ENCODE assay signal across 1 cellular context in the genomic region with DNA sequence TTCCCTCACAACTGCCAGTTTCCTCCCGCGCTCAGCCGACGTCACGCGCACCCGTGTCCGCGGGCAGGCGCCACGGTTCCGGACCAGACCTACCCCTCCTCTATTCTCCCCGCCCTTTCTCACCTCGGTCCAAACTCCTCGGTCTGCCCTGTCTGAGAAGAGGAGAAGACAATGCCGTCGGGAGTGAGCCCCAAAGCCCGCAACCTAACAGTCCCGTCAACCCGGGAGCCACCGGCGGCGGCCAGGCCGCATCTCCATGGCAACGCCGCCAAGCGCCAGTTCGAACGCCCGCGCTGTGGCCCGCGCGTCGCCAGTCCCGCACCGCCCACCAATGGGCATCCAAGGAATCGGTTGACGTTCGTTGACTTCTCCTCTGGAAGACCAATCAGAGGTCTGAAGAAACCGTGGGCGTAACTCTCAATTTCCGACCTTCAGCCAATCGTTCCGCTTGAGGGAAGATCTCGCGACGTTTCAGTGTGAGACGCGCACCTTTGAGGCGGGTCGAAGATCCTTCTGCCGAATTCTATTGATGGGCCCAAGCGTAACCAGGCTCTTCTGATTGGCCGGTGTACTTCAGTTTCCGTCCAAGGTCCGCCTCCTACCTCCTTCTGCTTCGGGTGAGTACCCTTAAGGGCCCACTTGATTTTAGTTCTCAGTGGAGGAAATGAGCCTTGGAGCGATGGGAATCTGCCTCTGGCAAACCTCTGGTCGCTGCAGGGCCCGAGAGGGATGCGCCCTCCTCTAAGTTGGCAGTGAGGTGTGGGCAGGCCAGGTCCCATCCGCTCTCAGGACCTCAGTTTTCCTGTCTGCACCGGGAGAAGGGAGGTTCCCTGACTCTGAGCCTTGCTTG.
TF ChIP-seq lines count a peak whose summit lies in the region.

Gene KIF24, minus strand, starts transcription at position 286 of the 850 bp plus-strand sequence. CDS start 17,922 bp downstream, outside the sequence.
Gene NUDT2, plus strand, starts transcription at position 587 of the 850 bp plus-strand sequence. CDS start 9,471 bp downstream, outside the sequence.

TF ChIP-seq in K562, 482 proteins besides CTCF, POLR2A, EP300 and RAD21 (continued from another document and continues in another):
- TF ChIP-seq ZKSCAN8 (CRISPR knock-in tag; IDR thresholded peaks at IDR 0.05) (no peak), PCBP2 (IDR thresholded peaks at IDR 0.05; ENCODE audit: low read depth, low read length, poor library complexity, severe bottlenecking) (no peak), SMAD1 (IDR thresholded peaks at IDR 0.05; ENCODE audit: low read depth, low read length, partially characterized antibody) (peak; percentile 10), FOXK1 (CRISPR knock-in tag; IDR thresholded peaks at IDR 0.05; ENCODE audit: borderline replicate concordance) (0 out of 2 replicates have a peak, but pooled peaks have one; percentile 4), ZBTB40 (IDR thresholded peaks at IDR 0.05) (peak; percentile 47), ZBTB40 (CRISPR knock-in tag; IDR thresholded peaks at IDR 0.05) (no peak), HNRNPLL (IDR thresholded peaks at IDR 0.05; ENCODE audit: low read depth, low read length, poor library complexity, severe bottlenecking) (peak; percentile 75), YY1 (IDR thresholded peaks at IDR 0.05; ENCODE audit: borderline replicate concordance in 1 of 3, control insufficient read depth in 1 of 3, extremely low read depth in 1 of 3, insufficient read depth in 3 of 3, insufficient read length in 1 of 3, insufficient replicate concordance in 2 of 3, low read depth in 1 of 3, low read length in 2 of 3) (peak in 2 of 3 experiments; percentile 12 to 64), RBFOX2 (IDR thresholded peaks at IDR 0.05; ENCODE audit: low read depth, low read length) (peak; percentile 86), TBP (optimal IDR thresholded peaks at IDR 0.05; ENCODE audit: low read depth, low read length) (peak; percentile 87), ESRRA (IDR thresholded peaks at IDR 0.05; ENCODE audit: borderline replicate concordance, low read depth) (peak; percentile 49; the same call in 1 of the 2 replicates), ETV5 (CRISPR knock-in tag; IDR thresholded peaks at IDR 0.05; ENCODE audit: low read depth) (peak; percentile 33; the same call in 1 of the 2 replicates), NFIC (IDR thresholded peaks at IDR 0.05) (peak; percentile 12), HCFC1 (IDR thresholded peaks at IDR 0.05; ENCODE audit: low read depth, low read length) (peak; percentile 56), MXI1 (IDR thresholded peaks at IDR 0.05; ENCODE audit: low read depth, low read length) (0 out of 2 replicates have a peak, but pooled peaks have one; percentile 31), FOXM1 (IDR thresholded peaks at IDR 0.05; ENCODE audit: low read depth) (peak; percentile 25; the same call in 1 of the 2 replicates), FOXM1 (CRISPR knock-in tag; IDR thresholded peaks at IDR 0.05; ENCODE audit: low read depth) (0 out of 2 replicates have a peak, but pooled peaks have one; percentile 59), ZNF75A (CRISPR knock-in tag; IDR thresholded peaks at IDR 0.05) (no peak), KDM5B (IDR thresholded peaks at IDR 0.05; ENCODE audit: insufficient replicate concordance, low read depth, low read length) (peak; percentile 76), RBM25 (IDR thresholded peaks at IDR 0.05; ENCODE audit: low read depth, low read length, severe bottlenecking) (peak; percentile 91), TAF1 (IDR thresholded peaks at IDR 0.05; ENCODE audit: control insufficient read depth, extremely low read depth, insufficient read depth, low read length, severe bottlenecking) (peak; percentile 65), ZNF445 (CRISPR knock-in tag; IDR thresholded peaks at IDR 0.05; ENCODE audit: low read depth) (no peak), RFX1 (IDR thresholded peaks at IDR 0.05) (peak; percentile 98), HDAC2 (IDR thresholded peaks at IDR 0.05) (peak; percentile 74; the same call in 1 of the 2 replicates), USF1 (CRISPR knock-in tag; IDR thresholded peaks at IDR 0.05) (0 out of 2 replicates have a peak, but pooled peaks have one; percentile 13), CEBPZ (IDR thresholded peaks at IDR 0.05; ENCODE audit: borderline replicate concordance, low read depth, low read length) (peak; percentile 64; the same call in 1 of the 2 replicates), MAZ (CRISPR knock-in tag; conservative IDR thresholded peaks at IDR 0.05 in 1 of 2, IDR thresholded peaks at IDR 0.05 in 1 of 2) (peak in 1 of 2 experiments; percentile 26; a peak in 2 of 4 replicates)
- TF ChIP-seq, protein P1, sequence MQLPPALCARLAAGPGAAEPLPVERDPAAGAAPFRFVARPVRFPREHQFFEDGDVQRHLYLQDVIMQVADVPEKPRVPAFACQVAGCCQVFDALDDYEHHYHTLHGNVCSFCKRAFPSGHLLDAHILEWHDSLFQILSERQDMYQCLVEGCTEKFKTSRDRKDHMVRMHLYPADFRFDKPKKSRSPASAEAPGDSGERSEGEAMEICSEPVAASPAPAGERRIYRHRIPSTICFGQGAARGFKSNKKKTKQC (CRISPR knock-in tag; IDR thresholded peaks at IDR 0.05): 0 out of 2 replicates have a peak, but pooled peaks have one; percentile 60
- TF ChIP-seq, protein P2, sequence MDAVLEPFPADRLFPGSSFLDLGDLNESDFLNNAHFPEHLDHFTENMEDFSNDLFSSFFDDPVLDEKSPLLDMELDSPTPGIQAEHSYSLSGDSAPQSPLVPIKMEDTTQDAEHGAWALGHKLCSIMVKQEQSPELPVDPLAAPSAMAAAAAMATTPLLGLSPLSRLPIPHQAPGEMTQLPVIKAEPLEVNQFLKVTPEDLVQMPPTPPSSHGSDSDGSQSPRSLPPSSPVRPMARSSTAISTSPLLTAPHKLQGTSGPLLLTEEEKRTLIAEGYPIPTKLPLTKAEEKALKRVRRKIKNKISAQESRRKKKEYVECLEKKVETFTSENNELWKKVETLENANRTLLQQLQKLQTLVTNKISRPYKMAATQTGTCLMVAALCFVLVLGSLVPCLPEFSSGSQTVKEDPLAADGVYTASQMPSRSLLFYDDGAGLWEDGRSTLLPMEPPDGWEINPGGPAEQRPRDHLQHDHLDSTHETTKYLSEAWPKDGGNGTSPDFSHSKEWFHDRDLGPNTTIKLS (IDR thresholded peaks at IDR 0.05; ENCODE audit: borderline replicate concordance, low read depth): peak; percentile 76; the same call in 1 of the 2 replicates
- TF ChIP-seq, protein P3, sequence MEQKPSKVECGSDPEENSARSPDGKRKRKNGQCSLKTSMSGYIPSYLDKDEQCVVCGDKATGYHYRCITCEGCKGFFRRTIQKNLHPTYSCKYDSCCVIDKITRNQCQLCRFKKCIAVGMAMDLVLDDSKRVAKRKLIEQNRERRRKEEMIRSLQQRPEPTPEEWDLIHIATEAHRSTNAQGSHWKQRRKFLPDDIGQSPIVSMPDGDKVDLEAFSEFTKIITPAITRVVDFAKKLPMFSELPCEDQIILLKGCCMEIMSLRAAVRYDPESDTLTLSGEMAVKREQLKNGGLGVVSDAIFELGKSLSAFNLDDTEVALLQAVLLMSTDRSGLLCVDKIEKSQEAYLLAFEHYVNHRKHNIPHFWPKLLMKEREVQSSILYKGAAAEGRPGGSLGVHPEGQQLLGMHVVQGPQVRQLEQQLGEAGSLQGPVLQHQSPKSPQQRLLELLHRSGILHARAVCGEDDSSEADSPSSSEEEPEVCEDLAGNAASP (IDR thresholded peaks at IDR 0.05): no peak
- TF ChIP-seq, protein P4, sequence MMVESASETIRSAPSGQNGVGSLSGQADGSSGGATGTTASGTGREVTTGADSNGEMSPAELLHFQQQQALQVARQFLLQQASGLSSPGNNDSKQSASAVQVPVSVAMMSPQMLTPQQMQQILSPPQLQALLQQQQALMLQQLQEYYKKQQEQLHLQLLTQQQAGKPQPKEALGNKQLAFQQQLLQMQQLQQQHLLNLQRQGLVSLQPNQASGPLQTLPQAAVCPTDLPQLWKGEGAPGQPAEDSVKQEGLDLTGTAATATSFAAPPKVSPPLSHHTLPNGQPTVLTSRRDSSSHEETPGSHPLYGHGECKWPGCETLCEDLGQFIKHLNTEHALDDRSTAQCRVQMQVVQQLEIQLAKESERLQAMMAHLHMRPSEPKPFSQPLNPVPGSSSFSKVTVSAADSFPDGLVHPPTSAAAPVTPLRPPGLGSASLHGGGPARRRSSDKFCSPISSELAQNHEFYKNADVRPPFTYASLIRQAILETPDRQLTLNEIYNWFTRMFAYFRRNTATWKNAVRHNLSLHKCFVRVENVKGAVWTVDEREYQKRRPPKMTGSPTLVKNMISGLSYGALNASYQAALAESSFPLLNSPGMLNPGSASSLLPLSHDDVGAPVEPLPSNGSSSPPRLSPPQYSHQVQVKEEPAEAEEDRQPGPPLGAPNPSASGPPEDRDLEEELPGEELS (CRISPR knock-in tag; IDR thresholded peaks at IDR 0.05; ENCODE audit: borderline replicate concordance): peak; percentile 76; the same call in 1 of the 2 replicates
